Comparison of ENCODE assay signal across 8 cellular contexts in the genomic region with DNA sequence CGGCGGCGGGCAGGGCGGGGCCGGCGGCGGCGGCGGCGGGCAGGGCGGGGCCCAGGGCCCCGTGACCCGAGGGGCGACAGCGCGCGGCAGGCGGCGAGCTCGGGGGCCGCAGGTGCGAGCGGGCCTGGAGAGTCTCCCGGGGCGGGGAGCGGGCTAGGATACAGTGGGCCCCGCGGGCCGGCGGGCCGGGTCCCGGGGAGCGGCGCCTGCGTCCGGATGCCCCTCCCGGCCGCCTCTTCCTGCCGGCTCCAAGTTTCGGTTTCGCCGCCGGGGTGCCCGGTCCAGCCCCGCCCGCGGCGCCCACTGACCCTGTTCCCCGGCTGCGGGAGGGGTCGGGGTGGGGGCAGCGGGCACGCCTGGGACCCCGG. TPM values are rescaled to one million over a fixed set of nuclear protein-coding genes. Genes with fewer than 3 reads are reported as not detected.
DNase-seq lines count a peak whose midpoint lies in the region; ATAC-seq, FAIRE-seq and TF ChIP-seq lines count a peak whose summit lies in the region.

A gene (plus strand): TSS at position 62 of the 368 bp plus-strand sequence. CDS start 2,830 bp downstream, outside the sequence.

- DNase-seq in GDM1 (lab: John Stamatoyannopoulos, UW), result peak; percentile 7
- DNase-seq in RCC 7860 (ENCODE audit: low spot score), result peak; percentile 16
- peak; percentile 58 for DNase-seq in activated naive CD4-positive, alpha-beta T cell treated with anti-CD3 and anti-CD28 coated beads, Interleukin-2, amount 50 U/mL, for 16 hours
- peak; percentile 52 for DNase-seq in glomerular visceral epithelial cell (ENCODE audit: extremely low spot score)
- no peak for DNase-seq in omental fat pad (ENCODE audit: low spot score)
- no peak for DNase-seq in medulla oblongata (ENCODE audit: extremely low spot score)

- peak; percentile 32 for ATAC-seq in HG02588 (IDR thresholded peaks at IDR 0.05; ENCODE audit: unreplicated experiment)
- ATAC-seq in omental fat pad (ENCODE audit: low FRiP score), result peak; percentile 37
- ATAC-seq in GM21717 (IDR thresholded peaks at IDR 0.05; ENCODE audit: unreplicated experiment), result no peak

- no peak for FAIRE-seq in RCC 7860 (lab: Jason Lieb, UNC)

- TF ChIP-seq CTCF in omental fat pad (IDR thresholded peaks at IDR 0.05), result no peak

RNA-seq across cellular contexts. Expression of the gene that starts here (rescaled TPM):
- total RNA-seq in omental fat pad, result 100 to 1,000 TPM in 2 of 4 donors, 10 to 100 TPM in 2; 83.6 to 205 (median 103) TPM

Comparison
In these comparisons a context has a peak if more than half of its experiments do, and no peak if none do; other contexts are left out.
1. DNase-seq: peak in GDM1 (single experiment), RCC 7860 (single experiment), activated naive CD4-positive, alpha-beta T cell treated with anti-CD3 and anti-CD28 coated beads, Interleukin-2, amount 50 U/mL, for 16 hours (single experiment) and glomerular visceral epithelial cell (single experiment); none in omental fat pad (single experiment) and medulla oblongata (single experiment).